In the genomic region with DNA sequence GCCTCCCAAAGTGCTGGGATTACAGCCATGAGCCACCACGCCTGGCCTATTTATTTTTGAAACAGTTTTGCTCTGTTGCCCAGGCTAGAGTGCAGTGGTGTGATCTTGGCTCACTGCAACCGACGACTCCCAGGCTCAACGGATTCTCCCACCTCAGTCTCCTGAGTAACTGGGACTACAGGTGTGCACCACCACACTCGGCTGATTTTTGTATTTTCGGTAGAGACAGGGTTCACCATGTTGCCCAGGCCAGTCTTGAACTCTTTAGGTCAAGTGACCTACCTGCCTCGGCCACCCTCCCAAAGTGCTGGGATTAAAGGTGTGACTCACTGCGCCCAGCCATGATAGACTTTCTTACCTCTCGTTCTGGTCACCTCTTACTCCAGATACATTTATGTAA, we compare ENCODE assay signal across 18 cellular contexts.
"Had no signal": no experiment of that assay in that cellular context is flagged by ENCODE, and none has a peak within 500 bp of the region (broad histone marks: within the 10 kb centered on the region; RNA-seq: fewer than 3 reads in every experiment).

No MANE protein-coding gene starts in this region.

- H3K4me1 ChIP-seq: ascending aorta had no signal

- H3K27ac Mint-ChIP-seq: activated B cell treated with CpG ODN at 0.5 μM for 24 hours; activated naive CD8-positive, alpha-beta T cell; memory B cell; natural killer cell; stimulated activated naive CD8-positive, alpha-beta T cell treated with anti-CD3 and anti-CD28 coated beads, Interleukin-15, Interleukin-2, amounts not matched to agents 100 ng/mL and 50 ng/mL, for 24 hours had no signal

- H3K27me3 Mint-ChIP-seq: activated B cell treated with CpG ODN at 0.5 μM for 24 hours; activated naive CD8-positive, alpha-beta T cell; memory B cell; stimulated activated naive CD8-positive, alpha-beta T cell treated with anti-CD3 and anti-CD28 coated beads, Interleukin-15, Interleukin-2, amounts not matched to agents 100 ng/mL and 50 ng/mL, for 24 hours had no signal

- H3K9me3 ChIP-seq: ascending aorta, esophagus squamous epithelium, heart right ventricle, right lobe of liver, thoracic aorta had no signal

- H3K27me3 ChIP-seq: ascending aorta, brain microvascular endothelial cell, esophagus squamous epithelium, heart right ventricle, right lobe of liver had no signal

- H3K4me1 Mint-ChIP-seq: activated B cell treated with CpG ODN at 0.5 μM for 24 hours, memory B cell, natural killer cell had no signal

- H3K36me3 ChIP-seq: right lobe of liver had no signal

- H3K9me3 Mint-ChIP-seq: activated B cell treated with CpG ODN at 0.5 μM for 24 hours; memory B cell; natural killer cell; stimulated activated naive CD8-positive, alpha-beta T cell treated with anti-CD3 and anti-CD28 coated beads, Interleukin-15, Interleukin-2, amounts not matched to agents 100 ng/mL and 50 ng/mL, for 24 hours had no signal

- H3K4me3 Mint-ChIP-seq: activated B cell treated with CpG ODN at 0.5 μM for 24 hours; activated naive CD8-positive, alpha-beta T cell; memory B cell; natural killer cell; stimulated activated naive CD8-positive, alpha-beta T cell treated with anti-CD3 and anti-CD28 coated beads, Interleukin-15, Interleukin-2, amounts not matched to agents 100 ng/mL and 50 ng/mL, for 24 hours had no signal

- DNase-seq: activated B cell treated with CpG ODN at 0.5 μM for 24 hours; activated effector memory CD4-positive, alpha-beta T cell treated with Interleukin-2 at 50 U/mL for 16 hours; activated naive CD4-positive, alpha-beta T cell treated with Interleukin-2 at 50 U/mL for 16 hours; brain microvascular endothelial cell; central memory CD4-positive, alpha-beta T cell; esophagus squamous epithelium; foreskin melanocyte; heart right ventricle; natural killer cell; right lobe of liver; stimulated activated CD4-positive, alpha-beta T cell treated with anti-CD3 and anti-CD28 coated beads, Interleukin-4, amount 100 ng/mL, for 1 hour; T-helper 2 cell; trophoblast cell had no signal

- H3K4me3 ChIP-seq: ascending aorta, esophagus squamous epithelium, heart right ventricle, right lobe of liver, thoracic aorta had no signal

- H3K36me3 Mint-ChIP-seq: natural killer cell had no signal

- H3K27ac ChIP-seq: ascending aorta, brain microvascular endothelial cell, esophagus squamous epithelium, heart right ventricle, right lobe of liver, thoracic aorta had no signal

- ATAC-seq: heart right ventricle, natural killer cell, right lobe of liver had no signal
